1 cellular context compared by ENCODE assay signal in the genomic region with DNA sequence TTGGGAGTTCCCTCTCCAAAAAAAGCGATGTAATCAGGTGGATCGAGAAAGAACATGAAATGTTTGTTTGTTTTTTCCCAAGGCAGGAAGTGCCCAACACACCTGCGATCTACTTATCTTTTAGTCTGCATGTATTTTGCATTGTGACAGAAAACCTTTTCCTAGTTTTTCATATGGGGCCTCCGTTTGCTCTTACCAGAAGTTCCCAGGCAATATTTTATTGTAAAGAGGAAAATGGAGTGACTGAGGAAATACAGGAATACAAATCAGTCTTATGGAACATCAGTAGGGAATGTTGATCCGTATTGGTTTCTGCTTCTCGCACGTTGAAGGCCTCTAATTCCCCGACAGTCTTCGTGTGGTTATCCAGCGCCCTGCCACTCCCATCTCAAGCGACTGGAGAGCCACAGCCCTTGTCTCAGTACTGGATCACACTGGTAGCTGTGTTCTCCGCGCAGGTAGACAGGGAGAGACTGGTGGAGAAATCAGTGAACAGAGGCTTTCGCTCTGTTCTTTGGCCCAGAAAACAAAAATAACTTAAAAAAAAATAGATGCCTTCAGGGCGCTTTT.
TF ChIP-seq lines count a peak whose summit lies in the region.

No MANE protein-coding gene starts in this region.

TF ChIP-seq in H1, 55 proteins besides CTCF, POLR2A, EP300 and RAD21 (continued from another document):
- TF ChIP-seq RNF2 (IDR thresholded peaks at IDR 0.05; ENCODE audit: borderline replicate concordance, low read depth, low read length, missing control alignments, poor library complexity, severe bottlenecking) = peak; percentile 73
- TF ChIP-seq, protein P1, sequence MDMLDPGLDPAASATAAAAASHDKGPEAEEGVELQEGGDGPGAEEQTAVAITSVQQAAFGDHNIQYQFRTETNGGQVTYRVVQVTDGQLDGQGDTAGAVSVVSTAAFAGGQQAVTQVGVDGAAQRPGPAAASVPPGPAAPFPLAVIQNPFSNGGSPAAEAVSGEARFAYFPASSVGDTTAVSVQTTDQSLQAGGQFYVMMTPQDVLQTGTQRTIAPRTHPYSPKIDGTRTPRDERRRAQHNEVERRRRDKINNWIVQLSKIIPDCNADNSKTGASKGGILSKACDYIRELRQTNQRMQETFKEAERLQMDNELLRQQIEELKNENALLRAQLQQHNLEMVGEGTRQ (IDR thresholded peaks at IDR 0.05; ENCODE audit: low read length) = no peak
- TF ChIP-seq, protein P2, sequence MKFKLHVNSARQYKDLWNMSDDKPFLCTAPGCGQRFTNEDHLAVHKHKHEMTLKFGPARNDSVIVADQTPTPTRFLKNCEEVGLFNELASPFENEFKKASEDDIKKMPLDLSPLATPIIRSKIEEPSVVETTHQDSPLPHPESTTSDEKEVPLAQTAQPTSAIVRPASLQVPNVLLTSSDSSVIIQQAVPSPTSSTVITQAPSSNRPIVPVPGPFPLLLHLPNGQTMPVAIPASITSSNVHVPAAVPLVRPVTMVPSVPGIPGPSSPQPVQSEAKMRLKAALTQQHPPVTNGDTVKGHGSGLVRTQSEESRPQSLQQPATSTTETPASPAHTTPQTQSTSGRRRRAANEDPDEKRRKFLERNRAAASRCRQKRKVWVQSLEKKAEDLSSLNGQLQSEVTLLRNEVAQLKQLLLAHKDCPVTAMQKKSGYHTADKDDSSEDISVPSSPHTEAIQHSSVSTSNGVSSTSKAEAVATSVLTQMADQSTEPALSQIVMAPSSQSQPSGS (IDR thresholded peaks at IDR 0.05; ENCODE audit: low read length) = no peak
